In genomic region chr1:189904509-189904908, GRCh38 we compare ENCODE assay signal across 35 cellular contexts.
"Had no signal": no experiment of that assay in that cellular context is flagged by ENCODE, and none has a peak within 500 bp of the region (broad histone marks: within the 10 kb centered on the region; RNA-seq: fewer than 3 reads in every experiment).

No MANE protein-coding gene starts in this region.

- H3K4me3 ChIP-seq: adrenal gland, body of pancreas, breast epithelium had no signal

- DNase-seq: activated B cell treated with CpG ODN at 0.5 μM for 24 hours; activated CD4-positive, alpha-beta memory T cell treated with anti-CD3 and anti-CD28 coated beads for 36 hours; activated CD4-positive, alpha-beta T cell treated with anti-CD3 and anti-CD28 coated beads for 4 hours; activated CD4-positive, alpha-beta T cell treated with anti-CD3 and anti-CD28 coated beads, Interleukin-2, amount 10 ng/mL, durations not matched to agents 24 days and 14 days; activated CD4-positive, alpha-beta T cell treated with anti-CD3 and anti-CD28 coated beads, Interleukin-2, amount 50 U/mL, for 1 hour; activated CD4-positive, alpha-beta T cell treated with anti-CD3 and anti-CD28 coated beads, Interleukin-2, amount 50 U/mL, for 4 hours; activated CD4-positive, CD25-positive, alpha-beta regulatory T cell treated with anti-CD3 and anti-CD28 coated beads, Interleukin-2, amount 50 U/mL, for 72 hours; activated CD8-positive, alpha-beta memory T cell treated with anti-CD3 and anti-CD28 coated beads, Interleukin-2, amount 50 U/mL, for 4 hours; activated CD8-positive, alpha-beta T cell treated with anti-CD3 and anti-CD28 coated beads for 36 hours; activated effector memory CD4-positive, alpha-beta T cell treated with anti-CD3 and anti-CD28 coated beads, Interleukin-2, amount 50 U/mL, for 16 hours; activated gamma-delta T cell treated with Interleukin-2 at 50 U/mL for 16 hours; activated naive CD4-positive, alpha-beta T cell; activated naive CD4-positive, alpha-beta T cell treated with anti-CD3 and anti-CD28 coated beads for 36 hours; activated naive CD4-positive, alpha-beta T cell treated with anti-CD3 and anti-CD28 coated beads, Interleukin-2, amount 50 U/mL, for 16 hours; activated naive CD8-positive, alpha-beta T cell treated with anti-CD3 and anti-CD28 coated beads for 36 hours; activated T-cell treated with anti-CD3 and anti-CD28 coated beads for 4 hours; activated T-cell treated with anti-CD3 and anti-CD28 coated beads, Interleukin-2, amount 50 U/mL, for 1 hour; activated T-cell treated with anti-CD3 and anti-CD28 coated beads, Interleukin-2, amount 50 U/mL, for 4 hours; activated T-cell treated with anti-CD3 and anti-CD28 coated beads, Interleukin-2, amount 50 U/mL, for 72 hours; adrenal gland; amniotic stem cell; aorta; body of pancreas; brain microvascular endothelial cell; central memory CD4-positive, alpha-beta T cell; T-helper 17 cell; T1000 had no signal

- H3K27ac ChIP-seq: adrenal gland, body of pancreas, brain microvascular endothelial cell, breast epithelium, VCaP had no signal

- H3K27ac Mint-ChIP-seq: activated B cell treated with CpG ODN at 0.5 μM for 24 hours; activated CD4-positive, alpha-beta memory T cell treated with anti-CD3 and anti-CD28 coated beads for 36 hours; activated CD4-positive, alpha-beta T cell treated with anti-CD3 and anti-CD28 coated beads, Interleukin-2, amount 10 ng/mL, durations not matched to agents 24 days and 14 days; activated CD8-positive, alpha-beta T cell treated with anti-CD3 and anti-CD28 coated beads for 36 hours; activated naive CD4-positive, alpha-beta T cell treated with anti-CD3 and anti-CD28 coated beads for 36 hours; activated naive CD4-positive, alpha-beta T cell treated with anti-CD3 and anti-CD28 coated beads, Interleukin-2, amount 50 U/mL, for 72 hours; activated naive CD8-positive, alpha-beta T cell treated with anti-CD3 and anti-CD28 coated beads for 36 hours; activated T-cell treated with anti-CD3 and anti-CD28 coated beads, Interleukin-2, amount 50 U/mL, for 72 hours; activated T-helper 1 cell treated with anti-CD3 and anti-CD28 coated beads, Interleukin-12 subunit alpha, Interleukin-12 subunit beta, Interleukin-2, Interleukin-4 antibody, amounts not matched to agents 30 ng/mL and 10 ng/mL and 1 ng/mL, durations not matched to agents 14 hours and 24 hours and 36 hours; activated T-helper 17 cell treated with anti-CD3 and anti-CD28 coated beads, Interleukin-2, amount 50 U/mL, for 72 hours; T-helper 17 cell had no signal

- H3K36me3 ChIP-seq: adrenal gland, brain microvascular endothelial cell, breast epithelium had no signal

- ATAC-seq: activated CD8-positive, alpha-beta T cell treated with anti-CD3 and anti-CD28 coated beads for 36 hours; activated naive CD4-positive, alpha-beta T cell treated with anti-CD3 and anti-CD28 coated beads, Interleukin-2, amount 50 U/mL, for 72 hours; activated T-cell treated with anti-CD3 and anti-CD28 coated beads, Interleukin-2, amount 50 U/mL, for 4 hours; activated T-cell treated with anti-CD3 and anti-CD28 coated beads, Interleukin-2, amount 50 U/mL, for 72 hours; activated T-helper 17 cell treated with anti-CD3 and anti-CD28 coated beads, Interleukin-2, amount 50 U/mL, for 72 hours; body of pancreas; T-helper 17 cell had no signal

- H3K4me3 Mint-ChIP-seq: activated B cell treated with CpG ODN at 0.5 μM for 24 hours; activated CD4-positive, alpha-beta memory T cell treated with anti-CD3 and anti-CD28 coated beads for 36 hours; activated CD4-positive, alpha-beta T cell treated with anti-CD3 and anti-CD28 coated beads, Interleukin-2, amount 10 ng/mL, durations not matched to agents 24 days and 14 days; activated CD8-positive, alpha-beta T cell treated with anti-CD3 and anti-CD28 coated beads for 36 hours; activated naive CD4-positive, alpha-beta T cell treated with anti-CD3 and anti-CD28 coated beads for 36 hours; activated naive CD8-positive, alpha-beta T cell treated with anti-CD3 and anti-CD28 coated beads for 36 hours; activated T-cell treated with anti-CD3 and anti-CD28 coated beads, Interleukin-2, amount 50 U/mL, for 4 hours; activated T-cell treated with anti-CD3 and anti-CD28 coated beads, Interleukin-2, amount 50 U/mL, for 72 hours; activated T-helper 1 cell treated with anti-CD3 and anti-CD28 coated beads, Interleukin-12 subunit alpha, Interleukin-12 subunit beta, Interleukin-2, Interleukin-4 antibody, amounts not matched to agents 30 ng/mL and 10 ng/mL and 1 ng/mL, durations not matched to agents 14 hours and 24 hours and 36 hours; activated T-helper 17 cell treated with anti-CD3 and anti-CD28 coated beads, Interleukin-2, amount 50 U/mL, for 72 hours; T-helper 17 cell had no signal

- H3K9me3 ChIP-seq: adrenal gland, body of pancreas, breast epithelium had no signal

- H3K27me3 ChIP-seq: adrenal gland, body of pancreas, brain microvascular endothelial cell, breast epithelium had no signal

- FAIRE-seq: astrocyte, colon, TTC549 had no signal

- H3K4me1 Mint-ChIP-seq: activated B cell treated with CpG ODN at 0.5 μM for 24 hours; activated CD4-positive, alpha-beta T cell treated with anti-CD3 and anti-CD28 coated beads, Interleukin-2, amount 10 ng/mL, durations not matched to agents 24 days and 14 days; activated naive CD8-positive, alpha-beta T cell treated with anti-CD3 and anti-CD28 coated beads for 36 hours; activated T-helper 17 cell treated with anti-CD3 and anti-CD28 coated beads, Interleukin-2, amount 50 U/mL, for 72 hours; T-helper 17 cell had no signal

- H3K4me1 ChIP-seq: adrenal gland, body of pancreas, breast epithelium had no signal

- H3K27me3 Mint-ChIP-seq: activated B cell treated with CpG ODN at 0.5 μM for 24 hours; activated CD4-positive, alpha-beta memory T cell treated with anti-CD3 and anti-CD28 coated beads for 36 hours; activated CD4-positive, alpha-beta T cell treated with anti-CD3 and anti-CD28 coated beads, Interleukin-2, amount 10 ng/mL, durations not matched to agents 24 days and 14 days; activated CD8-positive, alpha-beta T cell treated with anti-CD3 and anti-CD28 coated beads for 36 hours; activated naive CD8-positive, alpha-beta T cell treated with anti-CD3 and anti-CD28 coated beads for 36 hours; activated T-helper 17 cell treated with anti-CD3 and anti-CD28 coated beads, Interleukin-2, amount 50 U/mL, for 72 hours; T-helper 17 cell had no signal
